In the genomic region with DNA sequence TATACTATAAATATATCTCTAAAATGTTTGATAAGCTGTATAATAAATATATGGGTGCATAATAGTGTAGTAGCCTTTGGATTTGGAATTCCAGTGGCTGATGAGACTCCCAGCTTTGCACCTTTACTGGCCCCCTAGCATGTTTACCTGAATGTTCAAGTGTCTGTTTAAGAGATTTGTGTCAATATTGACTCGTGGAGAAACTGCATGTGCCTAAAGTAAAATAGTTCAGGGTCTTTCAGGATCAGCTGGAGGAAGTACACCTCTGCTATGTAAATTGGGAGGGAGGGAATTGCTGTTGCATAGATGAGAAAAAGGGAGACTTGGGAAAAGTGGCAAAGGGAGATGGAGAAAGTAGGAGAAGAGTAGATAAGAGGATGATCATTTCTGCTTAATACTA, we compare ENCODE assay signal across 16 cellular contexts.
"Had no signal": no experiment of that assay in that cellular context is flagged by ENCODE, and none has a peak within 500 bp of the region (broad histone marks: within the 10 kb centered on the region; RNA-seq: fewer than 3 reads in every experiment).

No MANE protein-coding gene starts in this region.

- H3K9me3 ChIP-seq: ascending aorta, gastrocnemius medialis, sigmoid colon, upper lobe of left lung had no signal

- H3K27me3 Mint-ChIP-seq: activated B cell treated with CpG ODN at 0.5 μM for 24 hours; activated CD4-positive, alpha-beta T cell treated with anti-CD3 and anti-CD28 coated beads, Interleukin-2, amount 10 ng/mL, durations not matched to agents 7 days and 5 days; stimulated activated naive CD8-positive, alpha-beta T cell treated with anti-CD3 and anti-CD28 coated beads, Interleukin-15, amount 100 ng/mL, for 72 hours; T-helper 17 cell had no signal

- ATAC-seq: gastrocnemius medialis; heart left ventricle; left cardiac atrium; stimulated activated naive CD8-positive, alpha-beta T cell treated with anti-CD3 and anti-CD28 coated beads, Interleukin-15, amount 100 ng/mL, for 72 hours; T-helper 17 cell had no signal

- H3K27me3 ChIP-seq: ascending aorta, gastrocnemius medialis, heart left ventricle, sigmoid colon, upper lobe of left lung had no signal

- H3K27ac ChIP-seq: ascending aorta, epithelial cell of prostate, gastrocnemius medialis, heart left ventricle, sigmoid colon, upper lobe of left lung had no signal

- H3K4me3 ChIP-seq: ascending aorta, gastrocnemius medialis, heart left ventricle, lung, sigmoid colon, upper lobe of left lung had no signal

- H3K4me3 Mint-ChIP-seq: activated B cell treated with CpG ODN at 0.5 μM for 24 hours; activated CD4-positive, alpha-beta T cell treated with anti-CD3 and anti-CD28 coated beads, Interleukin-2, amount 10 ng/mL, durations not matched to agents 7 days and 5 days; stimulated activated naive CD8-positive, alpha-beta T cell treated with anti-CD3 and anti-CD28 coated beads, Interleukin-15, amount 100 ng/mL, for 72 hours; T-helper 17 cell had no signal

- H3K27ac Mint-ChIP-seq: activated B cell treated with CpG ODN at 0.5 μM for 24 hours; activated CD4-positive, alpha-beta T cell treated with anti-CD3 and anti-CD28 coated beads, Interleukin-2, amount 10 ng/mL, durations not matched to agents 7 days and 5 days; stimulated activated naive CD8-positive, alpha-beta T cell treated with anti-CD3 and anti-CD28 coated beads, Interleukin-15, amount 100 ng/mL, for 72 hours; T-helper 17 cell had no signal

- H3K4me1 ChIP-seq: ascending aorta, gastrocnemius medialis, heart left ventricle, sigmoid colon had no signal

- DNase-seq: activated B cell treated with CpG ODN at 0.5 μM for 24 hours; activated CD4-positive, alpha-beta T cell treated with anti-CD3 and anti-CD28 coated beads, Interleukin-2, amount 10 ng/mL, durations not matched to agents 7 days and 5 days; activated CD8-positive, alpha-beta memory T cell treated with anti-CD3 and anti-CD28 coated beads for 24 hours; dermis blood vessel endothelial cell; gastrocnemius medialis; heart left ventricle; left cardiac atrium; midbrain; sigmoid colon; stimulated activated CD4-positive, alpha-beta T cell treated with anti-CD3 and anti-CD28 coated beads, Interleukin-1b, Interleukin-23, amount 100 ng/mL, for 48 hours; stimulated activated naive CD8-positive, alpha-beta T cell treated with anti-CD3 and anti-CD28 coated beads, Interleukin-15, amount 100 ng/mL, for 72 hours; T-helper 17 cell; upper lobe of left lung had no signal
